In genomic region chr7:100432053-100432452, GRCh38 we compare ENCODE assay signal across 11 cellular contexts. TPM values are rescaled to one million over a fixed set of nuclear protein-coding genes. Genes with fewer than 3 reads are reported as not detected.
DNase-seq lines count a peak whose midpoint lies in the region; ATAC-seq and TF ChIP-seq lines count a peak whose summit lies in the region.
"Had no signal": no experiment of that assay in that cellular context is flagged by ENCODE, and none has a peak within 500 bp of the region (broad histone marks: within the 10 kb centered on the region; RNA-seq: fewer than 3 reads in every experiment).

No MANE protein-coding gene starts in this region.

- H3K4me2 ChIP-seq in GM23338 (peak overlapping the region; percentile 79), PC-3 (ENCODE audit: low read length) (peak overlapping the region; percentile 95)

- peaks cover 44% of the 10 kb centered on the region for H3K79me2 ChIP-seq in GM23338 (replicated peaks; ENCODE audit: insufficient read depth)
- H3K79me2 ChIP-seq in PC-3 (ENCODE audit: low read length) = peaks cover 67% of the 10 kb centered on the region

- H3K9ac ChIP-seq in PC-3 (ENCODE audit: low read length) = no peak overlapping the region

- POLR2A ChIA-PET in PC-3 (lab: Charles Lee; ENCODE audit: unreplicated experiment) = no interaction called here

- H3K27ac Mint-ChIP-seq in GM23338 (peak overlapping the region; percentile 56; the same call in 1 of the 2 replicates), osteocyte (ENCODE audit: unreplicated experiment) (no peak overlapping the region)

- TF ChIP-seq CTCF in GM23338 (conservative IDR thresholded peaks at IDR 0.05; ENCODE audit: low read depth in 2 of 2) (no peak), PC-3 (conservative IDR thresholded peaks at IDR 0.05; ENCODE audit: low read depth, low read length) (no peak), osteocyte (IDR thresholded peaks at IDR 0.05) (no peak), sigmoid colon (IDR thresholded peaks at IDR 0.05) (no peak)

- intact Hi-C loops in PC-3 (cut with micrococcal nuclease) (no loop called here), sigmoid colon (cut with DNase I) (no loop called here)

- BruUV-seq in PC-3 (replicated peaks; lab: Mats Ljungman, UMichigan) = no TSS peak

- H3K9me2 ChIP-seq in GM23338 (ENCODE audit: insufficient read depth) (0 out of 2 replicates have a peak, but pooled peaks cover 3% of the 10 kb centered on the region), PC-3 (replicated peaks; ENCODE audit: low read length) (no peaks in the 10 kb centered on the region)

- no peak for TF ChIP-seq EP300 in sigmoid colon (IDR thresholded peaks at IDR 0.05)

- H3K4me3 Mint-ChIP-seq in GM23338 (peak overlapping the region; percentile 93), osteocyte (ENCODE audit: unreplicated experiment) (peak overlapping the region; percentile 55)

- H3K4me1 ChIP-seq in GM23338 (ENCODE audit: insufficient read depth) = peaks cover 29% of the 10 kb centered on the region; the same call in 1 of the 2 replicates
- peaks cover 34% of the 10 kb centered on the region for H3K4me1 ChIP-seq in PC-3 (ENCODE audit: insufficient read depth, low read length)
- peaks cover 21% of the 10 kb centered on the region for H3K4me1 ChIP-seq in ectodermal cell (ENCODE audit: control insufficient read depth, insufficient read depth, low read length)
- peaks cover 0 to 54% (median 44%) of the 10 kb centered on the region in 4 donors for H3K4me1 ChIP-seq in sigmoid colon

- WGBS in ectodermal cell, 2 experiments = 89 to 90% methylated on average over 4 of the region's 4 CpGs
- 81 to 91% methylated on average over 4 of the region's 4 CpGs for WGBS in sigmoid colon, 2 donors

- DNase-seq in GM23338 (ENCODE audit: low spot score) = no peak
- DNase-seq in PC-3 = no peak
- no peak for DNase-seq in osteocyte (ENCODE audit: extremely low spot score, unreplicated experiment)
- no peak for DNase-seq in H7
- no peak for DNase-seq in NCI-H2081 treated with DMSO at 0.1 percent for 48 hours (lab: John Stamatoyannopoulos, UW)
- DNase-seq in sigmoid colon = no peak
- DNase-seq: NCI-H2029 treated with DMSO at 0.1 percent for 48 hours had no signal

- CTCF ChIA-PET in PC-3 (lab: Charles Lee) = no interaction called here

- H3K27me3 ChIP-seq in GM23338 (ENCODE audit: insufficient read depth) = peaks cover 9% of the 10 kb centered on the region
- no peaks in the 10 kb centered on the region for H3K27me3 ChIP-seq in PC-3 (ENCODE audit: low read length)
- H3K27me3 ChIP-seq in ectodermal cell (ENCODE audit: control insufficient read depth, insufficient read depth, low read length, poor library complexity, severe bottlenecking) = peaks cover 6% of the 10 kb centered on the region
- H3K27me3 ChIP-seq in H7 (ENCODE audit: control insufficient read depth, insufficient read depth, low read length) = peaks cover 5% of the 10 kb centered on the region
- no peaks in the 10 kb centered on the region for H3K27me3 ChIP-seq in sigmoid colon

- ATAC-seq in GM23338 (no peak), PC-3 (no peak), GM18502 (IDR thresholded peaks at IDR 0.05; ENCODE audit: poor library complexity, unreplicated experiment) (no peak)
- ATAC-seq: mucosa of descending colon had no signal

- H3K4me3 ChIP-seq in GM23338 = peak overlapping the region; percentile 67
- peak overlapping the region; percentile 80 for H3K4me3 ChIP-seq in PC-3 (ENCODE audit: low read length)
- H3K4me3 ChIP-seq in ectodermal cell (ENCODE audit: insufficient read depth, low read depth, low read length) = peak overlapping the region; percentile 18
- H3K4me3 ChIP-seq in H7 (ENCODE audit: insufficient read depth, low read depth, low read length) = no peak overlapping the region
- H3K4me3 ChIP-seq in sigmoid colon = no peak overlapping the region
- H3K4me3 ChIP-seq: mucosa of descending colon had no signal

- TF ChIP-seq POLR2A in sigmoid colon (IDR thresholded peaks at IDR 0.05) = no peak

- peak overlapping the region; percentile 81 for H3K27ac ChIP-seq in GM23338 (ENCODE audit: low read depth)
- no peak overlapping the region for H3K27ac ChIP-seq in PC-3 (ENCODE audit: low read length)
- no peak overlapping the region for H3K27ac ChIP-seq in ectodermal cell (ENCODE audit: insufficient read depth, low read depth, low read length, poor library complexity, severe bottlenecking)
- H3K27ac ChIP-seq in sigmoid colon = peak overlapping the region in 2 of 4 donors; percentile 21 to 99

- H3K36me3 ChIP-seq in GM23338 (ENCODE audit: insufficient read depth) (peaks cover 9% of the 10 kb centered on the region; the same call in 1 of the 2 replicates), PC-3 (ENCODE audit: low read depth, low read length) (peaks cover 22% of the 10 kb centered on the region), ectodermal cell (ENCODE audit: control insufficient read depth, insufficient read depth, low read length) (peaks cover 21% of the 10 kb centered on the region), H7 (replicated peaks; ENCODE audit: control insufficient read depth, insufficient read depth, low read length) (peaks cover 25% of the 10 kb centered on the region), sigmoid colon (peaks cover 8 to 27% (median 16%) of the 10 kb centered on the region in 4 donors)

- H3K4me1 Mint-ChIP-seq in GM23338 (peaks cover 48% of the 10 kb centered on the region), osteocyte (ENCODE audit: unreplicated experiment) (peaks cover 50% of the 10 kb centered on the region)

- H3K9me3 ChIP-seq in PC-3 (ENCODE audit: low read length) (no peaks in the 10 kb centered on the region), ectodermal cell (ENCODE audit: control insufficient read depth, low read length) (peaks cover 5% of the 10 kb centered on the region), sigmoid colon (no peaks in the 10 kb centered on the region)
- H3K9me3 ChIP-seq: mucosa of descending colon had no signal

- H3K27me3 Mint-ChIP-seq in GM23338 (ENCODE audit: insufficient read depth, low read depth, poor library complexity) = peaks cover 47% of the 10 kb centered on the region
- no peaks in the 10 kb centered on the region for H3K27me3 Mint-ChIP-seq in osteocyte (ENCODE audit: unreplicated experiment)

- H4K20me1 ChIP-seq in GM23338 (replicated peaks; ENCODE audit: insufficient read depth) (peaks cover 3% of the 10 kb centered on the region; the same call in 1 of the 2 replicates), PC-3 (ENCODE audit: low read length) (no peaks in the 10 kb centered on the region)

- peaks cover 59% of the 10 kb centered on the region for H3K36me3 Mint-ChIP-seq in GM23338 (ENCODE audit: low read depth)
- peaks cover 27% of the 10 kb centered on the region for H3K36me3 Mint-ChIP-seq in osteocyte (ENCODE audit: unreplicated experiment)

- H3K9me3 Mint-ChIP-seq in GM23338 (peaks cover 20% of the 10 kb centered on the region), osteocyte (ENCODE audit: unreplicated experiment) (no peaks in the 10 kb centered on the region)

- H3F3A ChIP-seq in GM23338 (replicated peaks; ENCODE audit: low read depth) = peaks cover 39% of the 10 kb centered on the region
- peaks cover 9% of the 10 kb centered on the region for H3F3A ChIP-seq in PC-3 (ENCODE audit: low read length, unreplicated experiment)

- no peak overlapping the region for H2AFZ ChIP-seq in GM23338
- no peak overlapping the region for H2AFZ ChIP-seq in PC-3 (ENCODE audit: low read length)

RNA-seq across cellular contexts. Expression of gene MEPCE, which starts 2.4 kb away (rescaled TPM):
- 21.7 and 32.6 TPM in 2 replicates for total RNA-seq in GM23338 (2014; rRNA removed; shearing (Covaris generic))
- polyA plus RNA-seq in GM23338 (2016; fragmentation: Nextera tagmentation; extraction: Ambion mirVana) (10.0 and 11.4 TPM in 2 replicates), sigmoid colon (10 to 100 TPM; 18.0 to 32.1 (median 19.7) TPM)
- total RNA-seq in PC-3 (2014; rRNA removed) (35.1 and 36.0 TPM in 2 replicates), osteocyte (50.0 and 50.1 TPM in 2 replicates), sigmoid colon (10 to 100 TPM; 20.0 to 29.7 (median 25.5) TPM)
- polyA plus RNA-seq in ectodermal cell (2013, experiment 1 of 4) = 54.7 TPM
- 54.9 TPM for polyA plus RNA-seq in ectodermal cell (2013, experiment 2 of 4)
- polyA plus RNA-seq in ectodermal cell (2013, experiment 3 of 4) = 40.1 TPM
- 43.2 TPM for polyA plus RNA-seq in ectodermal cell (2013, experiment 4 of 4)
- 47.1 and 50.5 TPM in 2 replicates for total RNA-seq in H7 (2014; rRNA removed; shearing (Covaris generic))

RNA-seq across cellular contexts. Expression of gene ZCWPW1, which starts 3.5 kb away (rescaled TPM):
- 0.59 and 1.0 TPM in 2 replicates for total RNA-seq in GM23338 (2014; rRNA removed; shearing (Covaris generic))
- polyA plus RNA-seq in GM23338 (2016; fragmentation: Nextera tagmentation; extraction: Ambion mirVana) (2.7 and 4.3 TPM in 2 replicates), sigmoid colon (1 to 10 TPM; 1.2 to 6.2 (median 5.4) TPM)
- total RNA-seq in PC-3 (2014; rRNA removed) (1.4 and 2.2 TPM in 2 replicates), osteocyte (4.4 and 5.0 TPM in 2 replicates), sigmoid colon (1 to 10 TPM; 3.8 to 9.4 (median 6.2) TPM)
- 3.3 TPM for polyA plus RNA-seq in ectodermal cell (2013, experiment 1 of 4)
- 3.0 TPM for polyA plus RNA-seq in ectodermal cell (2013, experiment 2 of 4)
- 2.1 TPM for polyA plus RNA-seq in ectodermal cell (2013, experiment 3 of 4)
- polyA plus RNA-seq in ectodermal cell (2013, experiment 4 of 4) = 2.6 TPM
- total RNA-seq in H7 (2014; rRNA removed; shearing (Covaris generic)) = 0.87 and 1.6 TPM in 2 replicates

RNA-seq across cellular contexts. Expression of gene PPP1R35, which starts 4.2 kb away (rescaled TPM):
- total RNA-seq in GM23338 (2014; rRNA removed; shearing (Covaris generic)) = 47.8 and 58.9 TPM in 2 replicates
- polyA plus RNA-seq in GM23338 (2016; fragmentation: Nextera tagmentation; extraction: Ambion mirVana) (89.3 and 106 TPM in 2 replicates), sigmoid colon (10 to 100 TPM; 28.2 to 45.5 (median 31.4) TPM)
- total RNA-seq in PC-3 (2014; rRNA removed) (36.1 and 51.1 TPM in 2 replicates), osteocyte (22.8 and 32.1 TPM in 2 replicates), sigmoid colon (10 to 100 TPM; 17.4 to 42.6 (median 35.2) TPM)
- 18.6 TPM for polyA plus RNA-seq in ectodermal cell (2013, experiment 1 of 4)
- polyA plus RNA-seq in ectodermal cell (2013, experiment 2 of 4) = 20.8 TPM
- 29.6 TPM for polyA plus RNA-seq in ectodermal cell (2013, experiment 3 of 4)
- polyA plus RNA-seq in ectodermal cell (2013, experiment 4 of 4) = 34.3 TPM
- 96.6 and 97.8 TPM in 2 replicates for total RNA-seq in H7 (2014; rRNA removed; shearing (Covaris generic))

RNA-seq across cellular contexts. Expression of gene SPACDR, which starts 32.0 kb away (rescaled TPM):
- 0.52 TPM in 1 of 2 replicates, not detected in the other for total RNA-seq in GM23338 (2014; rRNA removed; shearing (Covaris generic))
- polyA plus RNA-seq in GM23338 (2016; fragmentation: Nextera tagmentation; extraction: Ambion mirVana) = 0.42 TPM in 1 of 2 replicates, not detected in the other
- total RNA-seq in PC-3 (2014; rRNA removed) = 0.11 and 2.5 TPM in 2 replicates
- 1.1 TPM for polyA plus RNA-seq in ectodermal cell (2013, experiment 1 of 4)
- polyA plus RNA-seq in ectodermal cell (2013, experiment 2 of 4) = 0.39 TPM
- polyA plus RNA-seq in ectodermal cell (2013, experiment 3 of 4) = 0.37 TPM
- 0.77 TPM for polyA plus RNA-seq in ectodermal cell (2013, experiment 4 of 4)
- total RNA-seq in osteocyte = 0.46 TPM in 1 of 2 replicates, not detected in the other
- 0.11 and 1.1 TPM in 2 replicates for total RNA-seq in H7 (2014; rRNA removed; shearing (Covaris generic))
- under 1 TPM in 1 of 4 donors, not detected in 3; 0.95 TPM for total RNA-seq in sigmoid colon
- under 1 TPM in 1 of 3 donors, not detected in 2; 0.63 TPM for polyA plus RNA-seq in sigmoid colon
- total RNA-seq: frontal cortex had no signal

RNA-seq across cellular contexts. Expression of gene TSC22D4, which starts 47.0 kb away (rescaled TPM):
- 22.6 and 24.9 TPM in 2 replicates for total RNA-seq in GM23338 (2014; rRNA removed; shearing (Covaris generic))
- 14.6 and 16.4 TPM in 2 replicates for polyA plus RNA-seq in GM23338 (2016; fragmentation: Nextera tagmentation; extraction: Ambion mirVana)
- total RNA-seq in PC-3 (2014; rRNA removed) = 57.1 and 66.1 TPM in 2 replicates
- 24.7 TPM for polyA plus RNA-seq in ectodermal cell (2013, experiment 1 of 4)
- 23.1 TPM for polyA plus RNA-seq in ectodermal cell (2013, experiment 2 of 4)
- 24.9 TPM for polyA plus RNA-seq in ectodermal cell (2013, experiment 3 of 4)
- polyA plus RNA-seq in ectodermal cell (2013, experiment 4 of 4) = 24.4 TPM
- 46.8 and 46.9 TPM in 2 replicates for total RNA-seq in osteocyte
- total RNA-seq in H7 (2014; rRNA removed; shearing (Covaris generic)) = 31.5 and 35.8 TPM in 2 replicates
- total RNA-seq in sigmoid colon = 10 to 100 TPM; 24.4 to 31.6 (median 28.5) TPM
- polyA plus RNA-seq in sigmoid colon = 10 to 100 TPM; 46.8 to 53.5 (median 51.1) TPM

Comparison
In these comparisons a context has a peak if more than half of its experiments do, and no peak if none do; other contexts are left out.
1. H3K4me3 ChIP-seq: peak in GM23338 (single experiment), PC-3 (single experiment) and ectodermal cell (single experiment); none in H7 (single experiment) and sigmoid colon (0 of 4).